Comparison of ENCODE assay signal across 1 cellular context in genomic region chr17:82037113-82037888, GRCh38.
A peak's percentile ranks its signal among the peaks of the same experiment; 100 is the strongest.
TF ChIP-seq lines count a peak whose summit lies in the region.

DCXR (minus strand) TSS chr17:82037697; CDS start chr17:82037682, 15 bp downstream.

TF ChIP-seq in HepG2, 621 proteins besides CTCF, POLR2A, EP300 and RAD21 (continued from another document and continues in another):
- TF ChIP-seq ZNF407 (CRISPR knock-in tag; IDR thresholded peaks at IDR 0.05; ENCODE audit: not compliant biosample characterization) (peak; percentile 87), ZNF768 (CRISPR knock-in tag; IDR thresholded peaks at IDR 0.05) (peak; percentile 81), MEF2D (CRISPR knock-in tag; IDR thresholded peaks at IDR 0.05) (peak; percentile 29; the same call in 1 of the 2 replicates), CENPBD1 (CRISPR knock-in tag; IDR thresholded peaks at IDR 0.05; ENCODE audit: borderline replicate concordance, low read depth) (no peak; the same call in 1 of the 2 replicates), RAD51 (IDR thresholded peaks at IDR 0.05; ENCODE audit: borderline replicate concordance) (no peak), ZNF431 (CRISPR knock-in tag; IDR thresholded peaks at IDR 0.05; ENCODE audit: borderline replicate concordance, low read depth) (peak; percentile 78; the same call in 1 of the 2 replicates), ZBTB20 (CRISPR knock-in tag; IDR thresholded peaks at IDR 0.05; ENCODE audit: borderline replicate concordance, low read depth) (0 out of 2 replicates have a peak, but pooled peaks have one; percentile 32), GPBP1L1 (CRISPR knock-in tag; IDR thresholded peaks at IDR 0.05) (no peak), ZNF20 (CRISPR knock-in tag; IDR thresholded peaks at IDR 0.05) (no peak), KDM3A (CRISPR knock-in tag; IDR thresholded peaks at IDR 0.05; ENCODE audit: low read depth) (peak; percentile 93), AGO1 (IDR thresholded peaks at IDR 0.05; ENCODE audit: low read depth, low read length, poor library complexity, severe bottlenecking) (peak; percentile 79), TRIM24 (CRISPR knock-in tag; IDR thresholded peaks at IDR 0.05) (no peak), ZNF224 (CRISPR knock-in tag; IDR thresholded peaks at IDR 0.05) (peak; percentile 76; the same call in 1 of the 2 replicates), TERF1 (CRISPR knock-in tag; IDR thresholded peaks at IDR 0.05) (no peak), ZNF510 (CRISPR knock-in tag; IDR thresholded peaks at IDR 0.05; ENCODE audit: low read depth) (peak; percentile 86; the same call in 1 of the 2 replicates), KMT2A (CRISPR knock-in tag; IDR thresholded peaks at IDR 0.05) (peak; percentile 61; the same call in 1 of the 2 replicates), TGIF2 (CRISPR knock-in tag; IDR thresholded peaks at IDR 0.05) (peak; percentile 87), ZNF687 (CRISPR knock-in tag; IDR thresholded peaks at IDR 0.05) (peak; percentile 97), MIER3 (CRISPR knock-in tag; IDR thresholded peaks at IDR 0.05; ENCODE audit: borderline replicate concordance) (no peak), ZNF367 (CRISPR knock-in tag; IDR thresholded peaks at IDR 0.05; ENCODE audit: borderline replicate concordance) (no peak), ZNF414 (CRISPR knock-in tag; IDR thresholded peaks at IDR 0.05) (no peak; the same call in none of the 2 replicates), SAFB2 (CRISPR knock-in tag; IDR thresholded peaks at IDR 0.05; ENCODE audit: borderline replicate concordance, low read depth) (peak; percentile 95; the same call in 1 of the 2 replicates), U2AF2 (IDR thresholded peaks at IDR 0.05; ENCODE audit: low read depth, low read length) (no peak), ZNF34 (CRISPR knock-in tag; IDR thresholded peaks at IDR 0.05; ENCODE audit: borderline replicate concordance) (peak; percentile 56; the same call in 1 of the 2 replicates), PHF21A (CRISPR knock-in tag; IDR thresholded peaks at IDR 0.05) (peak; percentile 88), XBP1 (CRISPR knock-in tag; IDR thresholded peaks at IDR 0.05) (no peak), FOSL2 (CRISPR knock-in tag; IDR thresholded peaks at IDR 0.05) (peak; percentile 56), STAG1 (CRISPR knock-in tag; IDR thresholded peaks at IDR 0.05) (peak; percentile 68), GMEB2 (CRISPR knock-in tag; IDR thresholded peaks at IDR 0.05; ENCODE audit: low read depth) (no peak), ZXDC (CRISPR knock-in tag; IDR thresholded peaks at IDR 0.05) (no peak), ZNF451 (CRISPR knock-in tag; IDR thresholded peaks at IDR 0.05) (peak; percentile 97), ZNF3 (CRISPR knock-in tag; IDR thresholded peaks at IDR 0.05) (no peak), ZNF710 (CRISPR knock-in tag; IDR thresholded peaks at IDR 0.05; ENCODE audit: borderline replicate concordance) (peak; percentile 59; the same call in 1 of the 2 replicates), ZNF10 (CRISPR knock-in tag; IDR thresholded peaks at IDR 0.05; ENCODE audit: borderline replicate concordance, low read depth) (no peak), ZNF589 (CRISPR knock-in tag; conservative IDR thresholded peaks at IDR 0.05) (peak; percentile 53; the same call in 1 of the 2 replicates), RBM22 (optimal IDR thresholded peaks at IDR 0.05; ENCODE audit: low read length) (no peak)
